Comparison of ENCODE assay signal across 8 cellular contexts in the genomic region with DNA sequence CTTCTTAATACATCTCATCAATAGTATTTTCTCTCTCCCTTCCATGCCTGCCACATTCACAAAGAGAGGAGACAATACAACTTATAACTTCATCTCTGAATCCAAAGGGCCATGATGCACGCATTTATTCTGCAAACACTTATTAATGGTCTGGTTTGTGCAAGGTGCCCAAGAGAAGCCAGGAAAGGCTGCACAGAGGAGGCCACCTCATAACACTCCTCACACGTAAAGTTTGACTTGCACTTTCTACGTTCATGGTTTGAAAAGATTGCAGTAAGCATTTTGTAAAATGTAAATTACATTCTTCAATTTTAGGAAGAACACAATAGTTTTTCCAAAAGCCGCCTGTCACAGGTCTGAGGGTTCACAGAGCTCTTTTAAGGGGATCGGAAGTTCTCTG. TPM values are rescaled to one million over a fixed set of nuclear protein-coding genes. Genes with fewer than 3 reads are reported as not detected.
A peak's percentile ranks its signal among the peaks of the same experiment; 100 is the strongest.
DNase-seq lines count a peak whose midpoint lies in the region; ATAC-seq and TF ChIP-seq lines count a peak whose summit lies in the region.

No MANE protein-coding gene starts in this region.

- H3K79me2 ChIP-seq in Karpas-422 (ENCODE audit: low read length), result 0 out of 2 replicates have a peak, but pooled peaks cover 7% of the 10 kb centered on the region
- peaks cover 34% of the 10 kb centered on the region for H3K79me2 ChIP-seq in mammary epithelial cell (ENCODE audit: insufficient read depth, low read length)

- in situ Hi-C loops in mammary epithelial cell (cut with MboI; ENCODE audit: low sequenced_read_pairs in 2 of 2), result loop anchor here in 1 of 2 donors (10.0 kb wide), 1 partner anchor 93 kb away; no protein-coding TSS in a partner anchor

- no peaks in the 10 kb centered on the region for H3K9me3 Mint-ChIP-seq in CD4-positive, alpha-beta T cell
- H3K9me3 Mint-ChIP-seq in natural killer cell treated with Interleukin-12 subunit alpha and Interleukin-12 subunit beta and Interleukin-15 and Interleukin-18, amount 100 ng/mL, for 72 hours, result no peaks in the 10 kb centered on the region

- no peaks in the 10 kb centered on the region for H3K27me3 Mint-ChIP-seq in CD4-positive, alpha-beta T cell
- H3K27me3 Mint-ChIP-seq in natural killer cell treated with Interleukin-12 subunit alpha and Interleukin-12 subunit beta and Interleukin-15 and Interleukin-18, amount 100 ng/mL, for 72 hours, result peaks cover 22 to 34% of the 10 kb centered on the region in 2 donors

- H3K4me2 ChIP-seq in Karpas-422 (ENCODE audit: low read depth, low read length, poor library complexity, severe bottlenecking) (peak overlapping the region; percentile 84), mammary epithelial cell (ENCODE audit: insufficient read depth, low read depth, low read length) (peak overlapping the region; percentile 88)

- H3K9ac ChIP-seq in Karpas-422 (ENCODE audit: low read length) (peak overlapping the region; percentile 74; the same call in 1 of the 2 replicates), mammary epithelial cell (ENCODE audit: insufficient read depth, low read length) (no peak overlapping the region)

- H3K27me3 ChIP-seq in CD4-positive, alpha-beta T cell (ENCODE audit: control insufficient read depth, insufficient read depth, low read length), result no peaks in the 10 kb centered on the region
- H3K27me3 ChIP-seq in Karpas-422 (ENCODE audit: low read length) (no peaks in the 10 kb centered on the region), mammary epithelial cell (ENCODE audit: insufficient read depth, low read length) (no peaks in the 10 kb centered on the region)

- no peak overlapping the region for H3K4me3 ChIP-seq in Karpas-422 (ENCODE audit: low read length)
- H3K4me3 ChIP-seq in mammary epithelial cell (replicated peaks in 1 of 3; ENCODE audit: insufficient read depth in 1 of 3, low read depth in 2 of 3, low read length in 3 of 3), result peak overlapping the region in 1 of 3 experiments; percentile 84

- peak overlapping the region; percentile 89 for H3K4me3 Mint-ChIP-seq in CD4-positive, alpha-beta T cell
- H3K4me3 Mint-ChIP-seq in natural killer cell treated with Interleukin-12 subunit alpha and Interleukin-12 subunit beta and Interleukin-15 and Interleukin-18, amount 100 ng/mL, for 72 hours, result peak overlapping the region; percentile 84

- H3K4me1 ChIP-seq in Karpas-422 (ENCODE audit: low read length) (peaks cover 33% of the 10 kb centered on the region), mammary epithelial cell (ENCODE audit: insufficient read depth, low read length) (peaks cover 17% of the 10 kb centered on the region)

- H3K27ac ChIP-seq in CD4-positive, alpha-beta T cell (ENCODE audit: low read depth, low read length), result peak overlapping the region; percentile 49
- H3K27ac ChIP-seq in Karpas-422 (ENCODE audit: low read length), result no peak overlapping the region
- H3K27ac ChIP-seq in mammary epithelial cell (ENCODE audit: insufficient read depth, low read depth, low read length), result no peak overlapping the region

- H3K4me1 Mint-ChIP-seq in CD4-positive, alpha-beta T cell (ENCODE audit: low read depth), result peaks cover 33% of the 10 kb centered on the region
- peaks cover 21 to 29% of the 10 kb centered on the region in 2 donors for H3K4me1 Mint-ChIP-seq in natural killer cell treated with Interleukin-12 subunit alpha and Interleukin-12 subunit beta and Interleukin-15 and Interleukin-18, amount 100 ng/mL, for 72 hours (ENCODE audit: low read depth in 2 of 2)

- 83% methylated on average over 5 of the region's 5 CpGs for WGBS in mammary epithelial cell (ENCODE audit: low coverage, missing lambda C conversion rate)

- H3K9me3 ChIP-seq in CD4-positive, alpha-beta T cell (ENCODE audit: control insufficient read depth, low read length), result no peaks in the 10 kb centered on the region
- no peaks in the 10 kb centered on the region for H3K9me3 ChIP-seq in Karpas-422 (ENCODE audit: low read length)
- no peaks in the 10 kb centered on the region for H3K9me3 ChIP-seq in mammary epithelial cell (replicated peaks; ENCODE audit: insufficient read depth, low read length)

- H3K9me2 ChIP-seq in Karpas-422 (replicated peaks; ENCODE audit: insufficient read depth, low read length), result no peaks in the 10 kb centered on the region

- DNase-seq in CD4-positive, alpha-beta T cell, result no peak
- DNase-seq in Karpas-422 (no peak), mammary epithelial cell (no peak), dedifferentiated amniotic fluid mesenchymal stem cell (ENCODE audit: extremely low spot score) (no peak), cortex of kidney (lab: John Stamatoyannopoulos, UW) (no peak), SW480 (ENCODE audit: low spot score) (no peak), hypothalamus (lab: John Stamatoyannopoulos, UW) (no peak)
- DNase-seq in natural killer cell treated with Interleukin-12 subunit alpha and Interleukin-12 subunit beta and Interleukin-15 and Interleukin-18, amount 100 ng/mL, for 72 hours (ENCODE audit: low spot score), result no peak

- POLR2A ChIA-PET in CD4-positive, alpha-beta T cell (lab: Charles Lee), result interaction anchor here (0.8 to 3.1 kb wide), 5 partner anchors 9 to 553 kb away, joined by 3 to 13 read pairs (median 8); a partner anchor contains a TSS

- no TSS peak for BruUV-seq in mammary epithelial cell (replicated peaks; lab: Mats Ljungman, UMichigan)

- H4K20me1 ChIP-seq in Karpas-422 (ENCODE audit: insufficient read depth, low read depth, low read length) (peaks cover 11% of the 10 kb centered on the region), mammary epithelial cell (ENCODE audit: insufficient read depth, low read length) (peaks cover 4% of the 10 kb centered on the region)

- H2AFZ ChIP-seq in Karpas-422 (ENCODE audit: low read length) (0 out of 2 replicates have a peak overlapping the region, but pooled peaks have one; percentile 90), mammary epithelial cell (ENCODE audit: low read depth, low read length) (peak overlapping the region; percentile 96)

- H3K36me3 Mint-ChIP-seq in CD4-positive, alpha-beta T cell (ENCODE audit: low read depth), result peaks cover 12% of the 10 kb centered on the region
- no peaks in the 10 kb centered on the region for H3K36me3 Mint-ChIP-seq in natural killer cell treated with Interleukin-12 subunit alpha and Interleukin-12 subunit beta and Interleukin-15 and Interleukin-18, amount 100 ng/mL, for 72 hours

- peak overlapping the region; percentile 91 for H3K27ac Mint-ChIP-seq in CD4-positive, alpha-beta T cell
- peak overlapping the region; percentile 67 to 70 for H3K27ac Mint-ChIP-seq in natural killer cell treated with Interleukin-12 subunit alpha and Interleukin-12 subunit beta and Interleukin-15 and Interleukin-18, amount 100 ng/mL, for 72 hours

- H3K36me3 ChIP-seq in Karpas-422 (ENCODE audit: insufficient read depth, low read length), result no peaks in the 10 kb centered on the region
- H3K36me3 ChIP-seq in mammary epithelial cell (ENCODE audit: insufficient read depth, low read length), result no peaks in the 10 kb centered on the region

- intact Hi-C loops in CD4-positive, alpha-beta T cell (cut with DNase I, micrococcal nuclease), result loop anchor here in 1 of 2 experiments (5.0 to 10.0 kb wide), 10 partner anchors 405 to 1747 kb away; a partner anchor contains a TSS
- intact Hi-C loops in mammary epithelial cell (cut with micrococcal nuclease), result loop anchor here (5.0 to 10.0 kb wide), 3 partner anchors 165 to 707 kb away; no protein-coding TSS in a partner anchor

- CTCF ChIA-PET in CD4-positive, alpha-beta T cell (lab: Charles Lee), result no interaction called here
- CTCF ChIA-PET in mammary epithelial cell (lab: Charles Lee; ENCODE audit: low non-redundant PET), result no interaction called here

- TF ChIP-seq CTCF in CD4-positive, alpha-beta T cell (IDR thresholded peaks at IDR 0.05), result no peak
- TF ChIP-seq CTCF in mammary epithelial cell (conservative IDR thresholded peaks at IDR 0.05 in 1 of 2, IDR thresholded peaks at IDR 0.05 in 1 of 2; ENCODE audit: extremely low read depth in 1 of 2, insufficient read depth in 1 of 2, low read depth in 1 of 2, low read length in 2 of 2), result no peak

- no peak for ATAC-seq in CD4-positive, alpha-beta T cell (ENCODE audit: poor library complexity)
- ATAC-seq in natural killer cell treated with Interleukin-12 subunit alpha and Interleukin-12 subunit beta and Interleukin-15 and Interleukin-18, amount 100 ng/mL, for 72 hours, result peak; percentile 48 to 52

- dilution Hi-C loops in mammary epithelial cell (cut with HindIII; ENCODE audit: low sequenced_read_pairs), result no loop called here

RNA-seq across cellular contexts. Expression of a gene that starts 1.2 kb away (rescaled TPM):
- 10 to 100 TPM; 35.0 to 53.2 TPM for total RNA-seq in CD4-positive, alpha-beta T cell
- 6.3 and 6.9 TPM in 2 replicates for total RNA-seq in Karpas-422 (2014; rRNA removed; shearing (Covaris generic); ENCODE audit: low replicate concordance)
- 10 to 100 TPM; 36.2 to 39.5 TPM for total RNA-seq in mammary epithelial cell
- polyA plus RNA-seq in mammary epithelial cell, result 12.1 TPM
- 17.1 TPM for polyA minus RNA-seq in mammary epithelial cell
- 10 to 100 TPM; 12.7 to 13.7 TPM for total RNA-seq in natural killer cell treated with Interleukin-12 subunit alpha and Interleukin-12 subunit beta and Interleukin-15 and Interleukin-18, amount 100 ng/mL, for 72 hours
